ENCODE assay signal across 18 cellular contexts in the genomic region with DNA sequence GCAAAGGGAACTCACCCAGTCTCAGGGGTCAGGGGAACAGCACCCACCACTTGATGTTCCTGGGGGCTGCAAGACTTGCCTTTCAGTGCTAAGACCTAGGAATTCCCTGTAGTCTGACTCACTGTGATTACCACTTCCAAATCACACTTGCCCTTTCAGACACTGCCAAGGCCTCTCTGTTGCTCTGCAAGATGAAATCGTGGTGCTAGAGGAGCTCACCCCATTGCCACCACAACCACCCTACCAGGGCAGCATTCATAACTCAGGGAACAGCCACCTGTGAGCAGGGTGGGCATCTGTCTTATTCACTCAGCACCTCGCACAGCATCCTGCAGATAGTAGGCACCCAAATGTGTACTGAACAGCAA. TPM values are rescaled to one million over a fixed set of nuclear protein-coding genes. Genes with fewer than 3 reads are reported as not detected.
A peak's percentile ranks its signal among the peaks of the same experiment; 100 is the strongest.
DNase-seq lines count a peak whose midpoint lies in the region; ATAC-seq and TF ChIP-seq lines count a peak whose summit lies in the region.
"Had no signal": no experiment of that assay in that cellular context is flagged by ENCODE, and none has a peak within 500 bp of the region (broad histone marks: within the 10 kb centered on the region; RNA-seq: fewer than 3 reads in every experiment).

No MANE protein-coding gene starts in this region.

- DNase-seq in activated T-cell treated with anti-CD3 and anti-CD28 coated beads, Interleukin-2, amount 50 U/mL, for 72 hours, result no peak
- no peak for DNase-seq in activated T-cell treated with anti-CD3 and anti-CD28 coated beads, Interleukin-2, amount 50 U/mL, for 1 hour
- no peak for DNase-seq in activated naive CD8-positive, alpha-beta T cell treated with anti-CD3 and anti-CD28 coated beads, Interleukin-2, amount 10 ng/mL, durations not matched to agents 7 days and 5 days
- DNase-seq in immature natural killer cell (no peak), mucosa of descending colon (no peak), mucosa of gallbladder (ENCODE audit: low spot score) (no peak)
- DNase-seq in stimulated activated naive CD8-positive, alpha-beta T cell treated with anti-CD3 and anti-CD28 coated beads, Interleukin-15, Interleukin-2, amounts not matched to agents 100 U/mL and 50 U/mL, for 24 hours, result no peak
- DNase-seq: activated CD4-positive, alpha-beta T cell treated with anti-CD3 and anti-CD28 coated beads, Interleukin-2, amount 50 U/mL, for 48 hours; activated effector memory CD4-positive, alpha-beta T cell treated with anti-CD3 and anti-CD28 coated beads, Interleukin-2, amount 50 U/mL, for 16 hours; CD4-positive, alpha-beta memory T cell; central memory CD4-positive, alpha-beta T cell; NCI-H2029 treated with DMSO at 0.1 percent for 48 hours; NCI-H524; spleen; stomach; uterus had no signal

- H3K4me3 Mint-ChIP-seq in activated T-cell treated with anti-CD3 and anti-CD28 coated beads, Interleukin-2, amount 50 U/mL, for 72 hours, result no peak overlapping the region
- H3K4me3 Mint-ChIP-seq in activated naive CD8-positive, alpha-beta T cell treated with anti-CD3 and anti-CD28 coated beads, Interleukin-2, amount 10 ng/mL, durations not matched to agents 7 days and 5 days, result no peak overlapping the region
- no peak overlapping the region for H3K4me3 Mint-ChIP-seq in immature natural killer cell

- peaks cover 8% of the 10 kb centered on the region for H3K4me1 ChIP-seq in mucosa of descending colon (ENCODE audit: low read depth)
- H3K4me1 ChIP-seq: uterus had no signal

- no peak overlapping the region for H3K4me3 ChIP-seq in mucosa of descending colon
- H3K4me3 ChIP-seq: spleen, stomach, uterus had no signal

- H3K27me3 Mint-ChIP-seq in activated T-cell treated with anti-CD3 and anti-CD28 coated beads, Interleukin-2, amount 50 U/mL, for 72 hours (ENCODE audit: low read depth), result no peaks in the 10 kb centered on the region
- no peaks in the 10 kb centered on the region for H3K27me3 Mint-ChIP-seq in activated naive CD8-positive, alpha-beta T cell treated with anti-CD3 and anti-CD28 coated beads, Interleukin-2, amount 10 ng/mL, durations not matched to agents 7 days and 5 days
- peaks cover 0 to 4% (median 2%) of the 10 kb centered on the region in 3 donors for H3K27me3 Mint-ChIP-seq in immature natural killer cell (ENCODE audit: low read depth in 3 of 3)
- H3K27me3 Mint-ChIP-seq: CD4-positive, alpha-beta memory T cell had no signal

- no peaks in the 10 kb centered on the region for H3K9me3 ChIP-seq in mucosa of descending colon
- H3K9me3 ChIP-seq: spleen, stomach, uterus had no signal

- peaks cover 4 to 22% of the 10 kb centered on the region in 2 donors for H3K36me3 Mint-ChIP-seq in activated T-cell treated with anti-CD3 and anti-CD28 coated beads, Interleukin-2, amount 50 U/mL, for 72 hours (ENCODE audit: insufficient read depth in 2 of 2)
- H3K36me3 Mint-ChIP-seq in activated naive CD8-positive, alpha-beta T cell treated with anti-CD3 and anti-CD28 coated beads, Interleukin-2, amount 10 ng/mL, durations not matched to agents 7 days and 5 days, result peaks cover 44% of the 10 kb centered on the region
- peaks cover 20 to 63% (median 34%) of the 10 kb centered on the region in 3 donors for H3K36me3 Mint-ChIP-seq in immature natural killer cell

- H3K4me1 Mint-ChIP-seq in activated T-cell treated with anti-CD3 and anti-CD28 coated beads, Interleukin-2, amount 50 U/mL, for 72 hours (ENCODE audit: low read depth), result peaks cover 29% of the 10 kb centered on the region
- H3K4me1 Mint-ChIP-seq in activated naive CD8-positive, alpha-beta T cell treated with anti-CD3 and anti-CD28 coated beads, Interleukin-2, amount 10 ng/mL, durations not matched to agents 7 days and 5 days, result peaks cover 33% of the 10 kb centered on the region
- H3K4me1 Mint-ChIP-seq in immature natural killer cell, result peaks cover 42 to 59% of the 10 kb centered on the region in 2 donors

- no peak for TF ChIP-seq CTCF in mucosa of descending colon (IDR thresholded peaks at IDR 0.05)

- H3K36me3 ChIP-seq in mucosa of descending colon (ENCODE audit: low read depth), result no peaks in the 10 kb centered on the region
- H3K36me3 ChIP-seq: uterus had no signal

- peak; percentile 22 to 41 for ATAC-seq in activated T-cell treated with anti-CD3 and anti-CD28 coated beads, Interleukin-2, amount 50 U/mL, for 72 hours (replicated peaks in 1 of 2)
- ATAC-seq in activated naive CD8-positive, alpha-beta T cell treated with anti-CD3 and anti-CD28 coated beads, Interleukin-2, amount 10 ng/mL, durations not matched to agents 7 days and 5 days (ENCODE audit: low read depth), result no peak
- peak; percentile 68 for ATAC-seq in stimulated activated naive CD8-positive, alpha-beta T cell treated with anti-CD3 and anti-CD28 coated beads, Interleukin-15, Interleukin-2, amounts not matched to agents 100 U/mL and 50 U/mL, for 24 hours
- ATAC-seq in mucosa of descending colon (no peak), HG03108 (IDR thresholded peaks at IDR 0.05; ENCODE audit: unreplicated experiment) (no peak)
- ATAC-seq: HepG2 had no signal

- POLR2A ChIA-PET in activated naive CD8-positive, alpha-beta T cell treated with anti-CD3 and anti-CD28 coated beads, Interleukin-2, amount 10 ng/mL, durations not matched to agents 7 days and 5 days (lab: Charles Lee), result no interaction called here

- H3K9me3 Mint-ChIP-seq in activated T-cell treated with anti-CD3 and anti-CD28 coated beads, Interleukin-2, amount 50 U/mL, for 72 hours, result no peaks in the 10 kb centered on the region
- no peaks in the 10 kb centered on the region for H3K9me3 Mint-ChIP-seq in activated naive CD8-positive, alpha-beta T cell treated with anti-CD3 and anti-CD28 coated beads, Interleukin-2, amount 10 ng/mL, durations not matched to agents 7 days and 5 days
- H3K9me3 Mint-ChIP-seq in immature natural killer cell, result no peaks in the 10 kb centered on the region
- H3K9me3 Mint-ChIP-seq: CD4-positive, alpha-beta memory T cell had no signal

- no peak overlapping the region for H3K27ac Mint-ChIP-seq in activated T-cell treated with anti-CD3 and anti-CD28 coated beads, Interleukin-2, amount 50 U/mL, for 72 hours
- H3K27ac Mint-ChIP-seq in activated naive CD8-positive, alpha-beta T cell treated with anti-CD3 and anti-CD28 coated beads, Interleukin-2, amount 10 ng/mL, durations not matched to agents 7 days and 5 days, result peak overlapping the region; percentile 74
- H3K27ac Mint-ChIP-seq in immature natural killer cell, result peak overlapping the region in 4 of 6 donors; percentile 15 to 62 (median 50)

- intact Hi-C loops in mucosa of descending colon (cut with DNase I, micrococcal nuclease), result loop anchor here in 1 of 2 donors (10.0 kb wide), 1 partner anchor 248 kb away; no protein-coding TSS in a partner anchor

RNA-seq across cellular contexts. Expression of a gene that starts 36.5 kb away (rescaled TPM):
- total RNA-seq in activated T-cell treated with anti-CD3 and anti-CD28 coated beads, Interleukin-2, amount 50 U/mL, for 72 hours, result 10 to 100 TPM; 53.0 to 75.2 TPM
- total RNA-seq in activated naive CD8-positive, alpha-beta T cell treated with anti-CD3 and anti-CD28 coated beads, Interleukin-2, amount 10 ng/mL, durations not matched to agents 7 days and 5 days, result 10 to 100 TPM; 92.9 to 99.4 TPM
- 10 to 100 TPM; 36.4 to 71.7 (median 57.7) TPM for polyA plus RNA-seq in immature natural killer cell
- total RNA-seq in mucosa of descending colon (10 to 100 TPM; 66.6 to 97.7 (median 87.5) TPM), mucosa of gallbladder (86.4 TPM)

Comparison
In these comparisons a context has a peak if more than half of its experiments do, and no peak if none do; other contexts are left out.
1. ATAC-seq: peak in activated T-cell treated with anti-CD3 and anti-CD28 coated beads, Interleukin-2, amount 50 U/mL, for 72 hours (2 of 2) and stimulated activated naive CD8-positive, alpha-beta T cell treated with anti-CD3 and anti-CD28 coated beads, Interleukin-15, Interleukin-2, amounts not matched to agents 100 U/mL and 50 U/mL, for 24 hours (single experiment); none in activated naive CD8-positive, alpha-beta T cell treated with anti-CD3 and anti-CD28 coated beads, Interleukin-2, amount 10 ng/mL, durations not matched to agents 7 days and 5 days (single experiment), mucosa of descending colon (single experiment) and HG03108 (single experiment).